In genomic region chr2:195592101-195592500, GRCh38 we compare ENCODE assay signal across 28 cellular contexts.
"Had no signal": no experiment of that assay in that cellular context is flagged by ENCODE, and none has a peak within 500 bp of the region (broad histone marks: within the 10 kb centered on the region; RNA-seq: fewer than 3 reads in every experiment).

No MANE protein-coding gene starts in this region.

- ATAC-seq: activated T-cell treated with anti-CD3 and anti-CD28 coated beads, Interleukin-2, amount 50 U/mL, for 4 hours; activated T-helper 17 cell treated with anti-CD3 and anti-CD28 coated beads, Interleukin-2, amount 50 U/mL, for 72 hours; left lung; lower lobe of right lung; mucosa of descending colon; sciatic nerve; stimulated activated memory B cell treated with anti-CD40 and anti-IgM and Interleukin-4, amounts not matched to agents 10 μg/mL and 1 μg/mL and 100 μg/mL, for 72 hours; stimulated activated naive CD8-positive, alpha-beta T cell treated with anti-CD3 and anti-CD28 coated beads, Interleukin-15, amount 100 ng/mL, for 72 hours had no signal

- FAIRE-seq: bronchial epithelial cell, frontal cortex, islet of Langerhans had no signal

- H3K9me3 ChIP-seq: colonic mucosa, left lung, lower lobe of right lung, mucosa of descending colon, neutrophil, suprapubic skin, tibial nerve had no signal

- H3K4me1 Mint-ChIP-seq: activated T-helper 17 cell treated with anti-CD3 and anti-CD28 coated beads, Interleukin-2, amount 50 U/mL, for 72 hours had no signal

- DNase-seq: activated CD4-positive, alpha-beta memory T cell treated with anti-CD3 and anti-CD28 coated beads, Interleukin-2, amount 10 ng/mL, durations not matched to agents 7 days and 5 days; activated CD4-positive, alpha-beta T cell treated with anti-CD3 and anti-CD28 coated beads for 1 hour; activated CD4-positive, alpha-beta T cell treated with anti-CD3 and anti-CD28 coated beads, Interleukin-2, amount 10 ng/mL, durations not matched to agents 7 days and 5 days; activated CD8-positive, alpha-beta memory T cell treated with anti-CD3 and anti-CD28 coated beads, Interleukin-2, amount 50 U/mL, for 48 hours; activated gamma-delta T cell treated with Interleukin-2 at 50 U/mL for 16 hours; activated naive CD4-positive, alpha-beta T cell treated with anti-CD3 and anti-CD28 coated beads, Interleukin-2, amount 50 U/mL, for 16 hours; activated T-cell treated with anti-CD3 and anti-CD28 coated beads, Interleukin-2, amount 50 U/mL, for 4 hours; cerebellar nuclear complex; colonic mucosa; effector memory CD4-positive, alpha-beta T cell; left lung; lower lobe of right lung; mucosa of descending colon; stimulated activated CD4-positive, alpha-beta T cell treated with anti-CD3 and anti-CD28 coated beads, Interleukin-4, amount 100 ng/mL, for 4 hours; stimulated activated CD8-positive, alpha-beta memory T cell treated with anti-CD3 and anti-CD28 coated beads, Interleukin-4, amount 100 ng/mL, for 48 hours; stimulated activated naive CD8-positive, alpha-beta T cell treated with anti-CD3 and anti-CD28 coated beads, Interleukin-15, amount 100 ng/mL, for 72 hours; T-helper 2 cell had no signal

- H3K27me3 ChIP-seq: colonic mucosa, left lung, neutrophil, suprapubic skin, tibial nerve had no signal

- H3K36me3 ChIP-seq: colonic mucosa, left lung, lower lobe of right lung, neutrophil, suprapubic skin, tibial nerve had no signal

- H3K27me3 Mint-ChIP-seq: activated CD4-positive, alpha-beta memory T cell treated with anti-CD3 and anti-CD28 coated beads, Interleukin-2, amount 10 ng/mL, durations not matched to agents 7 days and 5 days; activated CD4-positive, alpha-beta T cell treated with anti-CD3 and anti-CD28 coated beads, Interleukin-2, amount 10 ng/mL, durations not matched to agents 7 days and 5 days; activated T-helper 17 cell treated with anti-CD3 and anti-CD28 coated beads, Interleukin-2, amount 50 U/mL, for 72 hours; stimulated activated memory B cell treated with anti-CD40 and anti-IgM and Interleukin-4, amounts not matched to agents 10 μg/mL and 1 μg/mL and 100 μg/mL, for 72 hours; stimulated activated naive CD8-positive, alpha-beta T cell treated with anti-CD3 and anti-CD28 coated beads, Interleukin-15, amount 100 ng/mL, for 72 hours had no signal

- H3K9me3 Mint-ChIP-seq: nephron; stimulated activated naive CD8-positive, alpha-beta T cell treated with anti-CD3 and anti-CD28 coated beads, Interleukin-15, amount 100 ng/mL, for 72 hours had no signal

- H3K36me3 Mint-ChIP-seq: stimulated activated memory B cell treated with anti-CD40 and anti-IgM and Interleukin-4, amounts not matched to agents 10 μg/mL and 1 μg/mL and 100 μg/mL, for 72 hours had no signal

- H3K4me3 Mint-ChIP-seq: activated CD4-positive, alpha-beta memory T cell treated with anti-CD3 and anti-CD28 coated beads, Interleukin-2, amount 10 ng/mL, durations not matched to agents 7 days and 5 days; activated CD4-positive, alpha-beta T cell treated with anti-CD3 and anti-CD28 coated beads, Interleukin-2, amount 10 ng/mL, durations not matched to agents 7 days and 5 days; activated T-cell treated with anti-CD3 and anti-CD28 coated beads, Interleukin-2, amount 50 U/mL, for 4 hours; activated T-helper 17 cell treated with anti-CD3 and anti-CD28 coated beads, Interleukin-2, amount 50 U/mL, for 72 hours; nephron; stimulated activated memory B cell treated with anti-CD40 and anti-IgM and Interleukin-4, amounts not matched to agents 10 μg/mL and 1 μg/mL and 100 μg/mL, for 72 hours; stimulated activated naive CD8-positive, alpha-beta T cell treated with anti-CD3 and anti-CD28 coated beads, Interleukin-15, amount 100 ng/mL, for 72 hours had no signal

- H3K27ac Mint-ChIP-seq: activated CD4-positive, alpha-beta memory T cell treated with anti-CD3 and anti-CD28 coated beads, Interleukin-2, amount 10 ng/mL, durations not matched to agents 7 days and 5 days; activated CD4-positive, alpha-beta T cell treated with anti-CD3 and anti-CD28 coated beads, Interleukin-2, amount 10 ng/mL, durations not matched to agents 7 days and 5 days; activated T-helper 17 cell treated with anti-CD3 and anti-CD28 coated beads, Interleukin-2, amount 50 U/mL, for 72 hours; nephron; stimulated activated memory B cell treated with anti-CD40 and anti-IgM and Interleukin-4, amounts not matched to agents 10 μg/mL and 1 μg/mL and 100 μg/mL, for 72 hours; stimulated activated naive CD8-positive, alpha-beta T cell treated with anti-CD3 and anti-CD28 coated beads, Interleukin-15, amount 100 ng/mL, for 72 hours had no signal

- H3K4me3 ChIP-seq: colonic mucosa, left lung, lower lobe of right lung, mucosa of descending colon, skin epidermis, suprapubic skin, tibial nerve had no signal

- H3K27ac ChIP-seq: colonic mucosa, left lung, lower lobe of right lung, neutrophil, suprapubic skin, tibial nerve had no signal

- H3K4me1 ChIP-seq: colonic mucosa, tibial nerve had no signal
